In genomic region chr19:18764591-18765051, GRCh38 we compare ENCODE assay signal across 17 cellular contexts. TPM values are rescaled to one million over a fixed set of nuclear protein-coding genes. Genes with fewer than 3 reads are reported as not detected.
DNase-seq lines count a peak whose midpoint lies in the region; ATAC-seq and TF ChIP-seq lines count a peak whose summit lies in the region.
"Had no signal": no experiment of that assay in that cellular context is flagged by ENCODE, and none has a peak within 500 bp of the region (broad histone marks: within the 10 kb centered on the region; RNA-seq: fewer than 3 reads in every experiment).

No MANE protein-coding gene starts in this region.

- H3K36me3 ChIP-seq in BLaER1 treated with 17β-estradiol and CSF1 and Interleukin-3, amounts not matched to agents 10 nM and 100 nM, result peaks cover 0 to 13% (median 0%) of the 10 kb centered on the region in 11 experiments; a peak in 5 of 22 replicates
- no peaks in the 10 kb centered on the region for H3K36me3 ChIP-seq in mammary epithelial cell (ENCODE audit: insufficient read depth, low read length)
- no peaks in the 10 kb centered on the region for H3K36me3 ChIP-seq in gastrocnemius medialis
- H3K36me3 ChIP-seq: transverse colon had no signal

- 10% methylated on average over 3 of the region's 4 CpGs for WGBS in mammary epithelial cell (ENCODE audit: low coverage, missing lambda C conversion rate)

- no peak for ATAC-seq in gastrocnemius medialis
- no peak for ATAC-seq in HG03354 (IDR thresholded peaks at IDR 0.05; ENCODE audit: poor library complexity, severe bottlenecking, unreplicated experiment)
- ATAC-seq: left ventricle myocardium superior had no signal

- no peak overlapping the region for H2AFZ ChIP-seq in mammary epithelial cell (ENCODE audit: low read depth, low read length)

- intact Hi-C loops in mammary epithelial cell (cut with micrococcal nuclease) (loop anchor here (5.0 kb wide), 1 partner anchor 127 kb away; the partner anchor contains the start of gene KLHL26), gastrocnemius medialis (cut with DNase I; ENCODE audit: low total_unique reads) (loop anchor here (5.0 kb wide), 1 partner anchor 83 kb away; no protein-coding TSS in a partner anchor)

- TF ChIP-seq CTCF in mammary epithelial cell (conservative IDR thresholded peaks at IDR 0.05 in 1 of 2, IDR thresholded peaks at IDR 0.05 in 1 of 2; ENCODE audit: extremely low read depth in 1 of 2, insufficient read depth in 1 of 2, low read depth in 1 of 2, low read length in 2 of 2) (no peak), gastrocnemius medialis (IDR thresholded peaks at IDR 0.05 in 4 of 5, conservative IDR thresholded peaks at IDR 0.05 in 1 of 5) (no peak)

- H3K4me2 ChIP-seq in BLaER1 treated with 17β-estradiol and CSF1 and Interleukin-3, amounts not matched to agents 10 nM and 100 nM, result peak overlapping the region; percentile 61 to 97 (median 90)
- peak overlapping the region; percentile 92 for H3K4me2 ChIP-seq in mammary epithelial cell (ENCODE audit: insufficient read depth, low read depth, low read length)

- H4K20me1 ChIP-seq in BLaER1 treated with 17β-estradiol and CSF1 and Interleukin-3, amounts not matched to agents 10 nM and 100 nM, result peaks cover 7 to 77% (median 34%) of the 10 kb centered on the region in 11 experiments; a peak in 20 of 22 replicates
- H4K20me1 ChIP-seq in mammary epithelial cell (ENCODE audit: insufficient read depth, low read length), result no peaks in the 10 kb centered on the region

- no peak for TF ChIP-seq POLR2A in gastrocnemius medialis (IDR thresholded peaks at IDR 0.05)

- H3K9me3 ChIP-seq in BLaER1 treated with 17β-estradiol and CSF1 and Interleukin-3, amounts not matched to agents 10 nM and 100 nM (replicated peaks in 1 of 11), result no peaks in the 10 kb centered on the region
- H3K9me3 ChIP-seq in mammary epithelial cell (replicated peaks; ENCODE audit: insufficient read depth, low read length) (no peaks in the 10 kb centered on the region), gastrocnemius medialis (no peaks in the 10 kb centered on the region)
- H3K9me3 ChIP-seq: transverse colon had no signal

- peak overlapping the region in 7 of 10 experiments; percentile 12 to 38 (median 30); a peak in 10 of 20 replicates for H3K4me3 ChIP-seq in BLaER1 treated with 17β-estradiol and CSF1 and Interleukin-3, amounts not matched to agents 10 nM and 100 nM
- no peak overlapping the region for H3K4me3 ChIP-seq in mammary epithelial cell (replicated peaks in 1 of 3; ENCODE audit: insufficient read depth in 1 of 3, low read depth in 2 of 3, low read length in 3 of 3)
- H3K4me3 ChIP-seq in gastrocnemius medialis, result no peak overlapping the region
- H3K4me3 ChIP-seq: transverse colon had no signal

- dilution Hi-C loops in mammary epithelial cell (cut with HindIII; ENCODE audit: low sequenced_read_pairs), result no loop called here

- DNase-seq in M059J (ENCODE audit: low read depth) (peak; percentile 88), mammary epithelial cell (no peak), gastrocnemius medialis (no peak), HCEC 1CT (no peak), NCI-H524 (lab: John Stamatoyannopoulos, UW) (no peak), NCI-H1048 (lab: John Stamatoyannopoulos, UW) (no peak)
- DNase-seq: activated CD8-positive, alpha-beta memory T cell treated with anti-CD3 and anti-CD28 coated beads, Interleukin-2, amount 50 U/mL, for 48 hours; activated naive CD4-positive, alpha-beta T cell treated with anti-CD3 and anti-CD28 coated beads, Interleukin-2, amount 10 ng/mL, durations not matched to agents 7 days and 5 days; H9; Kasumi-1; left ventricle myocardium superior; naive B cell; NCI-H524 treated with DMSO at 0.1 percent for 48 hours; stimulated activated CD4-positive, alpha-beta T cell treated with anti-CD3 and anti-CD28 coated beads, Interleukin-4, amount 100 ng/mL, for 24 hours had no signal

- H3K79me2 ChIP-seq in mammary epithelial cell (ENCODE audit: insufficient read depth, low read length), result peaks cover 8% of the 10 kb centered on the region

- H3K27me3 ChIP-seq in BLaER1 treated with 17β-estradiol and CSF1 and Interleukin-3, amounts not matched to agents 10 nM and 100 nM, result no peaks in the 10 kb centered on the region
- H3K27me3 ChIP-seq in mammary epithelial cell (ENCODE audit: insufficient read depth, low read length) (no peaks in the 10 kb centered on the region), gastrocnemius medialis (no peaks in the 10 kb centered on the region)
- H3K27me3 ChIP-seq: transverse colon had no signal

- no TSS peak for BruUV-seq in mammary epithelial cell (replicated peaks; lab: Mats Ljungman, UMichigan)

- H3K9ac ChIP-seq in BLaER1 treated with 17β-estradiol and CSF1 and Interleukin-3, amounts not matched to agents 10 nM and 100 nM, result peak overlapping the region in 10 of 11 experiments; percentile 5 to 76 (median 64); a peak in 18 of 22 replicates
- no peak overlapping the region for H3K9ac ChIP-seq in mammary epithelial cell (ENCODE audit: insufficient read depth, low read length)

- H3K27ac ChIP-seq in BLaER1 treated with 17β-estradiol and CSF1 and Interleukin-3, amounts not matched to agents 10 nM and 100 nM, result peak overlapping the region in 10 of 11 experiments; percentile 37 to 86 (median 75); a peak in 19 of 22 replicates
- peak overlapping the region; percentile 11 for H3K27ac ChIP-seq in mammary epithelial cell (ENCODE audit: insufficient read depth, low read depth, low read length)
- peak overlapping the region in 3 of 4 donors; percentile 43 to 80 (median 58) for H3K27ac ChIP-seq in gastrocnemius medialis
- H3K27ac ChIP-seq: transverse colon had no signal

- in situ Hi-C loops in mammary epithelial cell (cut with MboI; ENCODE audit: low sequenced_read_pairs in 2 of 2) (no loop called here), gastrocnemius medialis (cut with MboI; ENCODE audit: low sequenced_read_pairs in 4 of 4) (no loop called here)

- CTCF ChIA-PET in mammary epithelial cell (lab: Charles Lee; ENCODE audit: low non-redundant PET), result no interaction called here

- peaks cover 41 to 91% (median 73%) of the 10 kb centered on the region in 10 experiments for H3K4me1 ChIP-seq in BLaER1 treated with 17β-estradiol and CSF1 and Interleukin-3, amounts not matched to agents 10 nM and 100 nM
- H3K4me1 ChIP-seq in mammary epithelial cell (ENCODE audit: insufficient read depth, low read length) (peaks cover 52% of the 10 kb centered on the region), gastrocnemius medialis (peaks cover 28 to 38% of the 10 kb centered on the region in 2 donors)

RNA-seq across cellular contexts. Expression of gene COMP, which starts 26.5 kb away (rescaled TPM):
- total RNA-seq in M059J (2014; rRNA removed; shearing (Covaris generic)), result not detected in 2 replicates
- total RNA-seq in mammary epithelial cell (1 to 10 TPM in 1 of 2 donors, not detected in 1; 1.2 TPM), gastrocnemius medialis (10 to 100 TPM in 1 of 4 donors, 1 to 10 TPM in 1, under 1 TPM in 1, not detected in 1; 0.24 to 77.8 (median 1.3) TPM)
- not detected for polyA plus RNA-seq in mammary epithelial cell
- polyA minus RNA-seq in mammary epithelial cell, result not detected
- total RNA-seq: left ventricle myocardium superior had no signal

Comparison
In these comparisons a context has a peak if more than half of its experiments do, and no peak if none do; other contexts are left out.
1. H3K27ac ChIP-seq: peak in every context shown above with its lines; median percentile 75 in BLaER1 treated with 17β-estradiol and CSF1 and Interleukin-3, amounts not matched to agents 10 nM and 100 nM; 58 in gastrocnemius medialis; 11 in mammary epithelial cell.
2. H3K4me3 ChIP-seq: peak in BLaER1 treated with 17β-estradiol and CSF1 and Interleukin-3, amounts not matched to agents 10 nM and 100 nM (7 of 10); none in mammary epithelial cell (0 of 3) and gastrocnemius medialis (0 of 4).